13 cellular contexts compared by ENCODE assay signal in the genomic region with DNA sequence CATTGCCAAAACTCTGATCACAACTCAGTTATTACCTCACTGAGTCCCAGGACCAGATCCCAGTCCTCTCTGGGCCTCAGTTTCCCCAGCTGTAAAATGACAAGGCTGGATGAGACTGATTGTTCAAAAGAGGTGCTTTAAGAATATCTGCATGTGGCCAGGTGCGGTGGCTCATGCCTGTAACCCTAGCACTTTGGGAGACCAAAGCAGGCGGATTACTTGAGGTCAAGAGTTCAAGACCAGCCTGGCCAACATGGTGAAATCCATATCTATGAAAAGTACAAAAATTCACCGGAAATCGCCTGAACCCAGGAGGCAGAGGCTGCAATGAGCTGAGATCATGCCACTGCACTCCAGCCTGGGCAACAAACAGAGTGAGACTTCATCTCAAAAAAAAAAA. TPM values are rescaled to one million over a fixed set of nuclear protein-coding genes. Genes with fewer than 3 reads are reported as not detected.
A peak's percentile ranks its signal among the peaks of the same experiment; 100 is the strongest.
DNase-seq lines count a peak whose midpoint lies in the region; ATAC-seq and TF ChIP-seq lines count a peak whose summit lies in the region.
"Had no signal": no experiment of that assay in that cellular context is flagged by ENCODE, and none has a peak within 500 bp of the region (broad histone marks: within the 10 kb centered on the region; RNA-seq: fewer than 3 reads in every experiment).

No MANE protein-coding gene starts in this region.

- TF ChIP-seq POLR2A in vagina (IDR thresholded peaks at IDR 0.05) (no peak), testis (IDR thresholded peaks at IDR 0.05) (no peak)

- H3K4me1 ChIP-seq in mucosa of rectum (ENCODE audit: control insufficient read depth in 2 of 2, insufficient read depth in 2 of 2, low read length in 2 of 2) = no peaks in the 10 kb centered on the region
- peaks cover 36% of the 10 kb centered on the region for H3K4me1 ChIP-seq in vagina
- H3K4me1 ChIP-seq in testis = peaks cover 4% of the 10 kb centered on the region
- H3K4me1 ChIP-seq in mesendoderm (ENCODE audit: control insufficient read depth, low read depth, low read length) = no peaks in the 10 kb centered on the region
- H3K4me1 ChIP-seq: neural progenitor cell had no signal

- H4K5ac ChIP-seq in mesendoderm (ENCODE audit: low read length) = no peak overlapping the region

- DNase-seq in stimulated activated naive CD8-positive, alpha-beta T cell treated with anti-CD3 and anti-CD28 coated beads, Interleukin-15, Interleukin-2, amounts not matched to agents 100 U/mL and 50 U/mL, for 24 hours = no peak
- no peak for DNase-seq in activated naive CD8-positive, alpha-beta T cell treated with anti-CD3 and anti-CD28 coated beads, Interleukin-2, amount 50 U/mL, for 24 hours
- DNase-seq in vagina (ENCODE audit: extremely low spot score in 2 of 2) (no peak), GM10248 (ENCODE audit: extremely low spot score) (no peak), testis (no peak), mesendoderm (no peak)
- DNase-seq: activated gamma-delta T cell treated with Interleukin-2 at 50 U/mL for 16 hours, EL, NCI-H69 had no signal

- H3K27ac ChIP-seq in mucosa of rectum (ENCODE audit: low read depth in 2 of 2, low read length in 2 of 2) (peak overlapping the region; percentile 43 to 57), vagina (peak overlapping the region; percentile 7), testis (no peak overlapping the region), mesendoderm (ENCODE audit: low read depth, low read length) (no peak overlapping the region)
- H3K27ac ChIP-seq: neural progenitor cell had no signal

- H2BK120ac ChIP-seq in mesendoderm (ENCODE audit: low read depth, low read length) = no peak overlapping the region

- H3K9me3 ChIP-seq in mucosa of rectum (ENCODE audit: control insufficient read depth in 2 of 2, low read length in 2 of 2) (no peaks in the 10 kb centered on the region), vagina (no peaks in the 10 kb centered on the region), testis (no peaks in the 10 kb centered on the region)

- CTCF ChIA-PET in GM10248 (lab: Yijun Ruan, JAX) = interaction anchor here (1.2 to 17.3 kb wide), 9 partner anchors 8 to 136 kb away, joined by 3 to 155 read pairs (median 10); a partner anchor contains a TSS

- H3K4me1 Mint-ChIP-seq in stimulated activated naive CD8-positive, alpha-beta T cell treated with anti-CD3 and anti-CD28 coated beads, Interleukin-15, Interleukin-2, amounts not matched to agents 100 ng/mL and 50 ng/mL, for 24 hours (ENCODE audit: low read depth) = peaks cover 61% of the 10 kb centered on the region
- H3K4me1 Mint-ChIP-seq in activated naive CD8-positive, alpha-beta T cell treated with anti-CD3 and anti-CD28 coated beads, Interleukin-2, amount 50 U/mL, for 24 hours = peaks cover 40% of the 10 kb centered on the region
- H3K4me1 Mint-ChIP-seq: neural progenitor cell had no signal

- peak overlapping the region; percentile 18 for H3K4me3 Mint-ChIP-seq in stimulated activated naive CD8-positive, alpha-beta T cell treated with anti-CD3 and anti-CD28 coated beads, Interleukin-15, Interleukin-2, amounts not matched to agents 100 ng/mL and 50 ng/mL, for 24 hours
- H3K4me3 Mint-ChIP-seq in activated naive CD8-positive, alpha-beta T cell treated with anti-CD3 and anti-CD28 coated beads, Interleukin-2, amount 50 U/mL, for 24 hours = no peak overlapping the region
- H3K4me3 Mint-ChIP-seq: neural progenitor cell, WTC11 had no signal

- H3K27me3 ChIP-seq in mucosa of rectum (ENCODE audit: control insufficient read depth in 2 of 2, insufficient read depth in 2 of 2, low read length in 2 of 2) (no peaks in the 10 kb centered on the region), vagina (no peaks in the 10 kb centered on the region), testis (no peaks in the 10 kb centered on the region), mesendoderm (ENCODE audit: insufficient read depth, low read length, poor library complexity) (no peaks in the 10 kb centered on the region)
- H3K27me3 ChIP-seq: neural progenitor cell had no signal

- H3K36me3 ChIP-seq in mucosa of rectum (ENCODE audit: control insufficient read depth in 2 of 2, insufficient read depth in 2 of 2, low read length in 2 of 2) = peaks cover 14 to 16% of the 10 kb centered on the region in 2 donors
- H3K36me3 ChIP-seq in vagina = peaks cover 0 to 8% of the 10 kb centered on the region in 2 donors
- H3K36me3 ChIP-seq in testis (ENCODE audit: low read depth, missing control alignments) = no peaks in the 10 kb centered on the region
- H3K36me3 ChIP-seq in mesendoderm (ENCODE audit: control insufficient read depth, insufficient read depth, low read length) = no peaks in the 10 kb centered on the region
- H3K36me3 ChIP-seq: neural progenitor cell had no signal

- H2AK5ac ChIP-seq in mesendoderm (ENCODE audit: low read length) = no peak overlapping the region

- H3K79me2 ChIP-seq in mesendoderm (ENCODE audit: control insufficient read depth, insufficient read depth, low read length) = no peaks in the 10 kb centered on the region

- no peak overlapping the region for H3K4me2 ChIP-seq in mesendoderm (ENCODE audit: low read length)
- H3K4me2 ChIP-seq: neural progenitor cell had no signal

- H3K18ac ChIP-seq in mesendoderm (ENCODE audit: low read length) = no peak overlapping the region

- H3K27ac Mint-ChIP-seq in stimulated activated naive CD8-positive, alpha-beta T cell treated with anti-CD3 and anti-CD28 coated beads, Interleukin-15, Interleukin-2, amounts not matched to agents 100 ng/mL and 50 ng/mL, for 24 hours = peak overlapping the region; percentile 84
- H3K27ac Mint-ChIP-seq in activated naive CD8-positive, alpha-beta T cell treated with anti-CD3 and anti-CD28 coated beads, Interleukin-2, amount 50 U/mL, for 24 hours = peak overlapping the region; percentile 74
- H3K27ac Mint-ChIP-seq: neural progenitor cell, WTC11 had no signal

- 87 to 90% methylated on average over 4 of the region's 4 CpGs for WGBS in testis, 2 donors
- no CpG with 5 or more reads among the region's 4 CpGs for WGBS in mesendoderm (ENCODE audit: extremely low coverage, insufficient coverage, low lambda C conversion rate)

- no peaks in the 10 kb centered on the region for H3K79me1 ChIP-seq in mesendoderm (ENCODE audit: low read length)

- no peaks in the 10 kb centered on the region for H3K9me3 Mint-ChIP-seq in stimulated activated naive CD8-positive, alpha-beta T cell treated with anti-CD3 and anti-CD28 coated beads, Interleukin-15, Interleukin-2, amounts not matched to agents 100 ng/mL and 50 ng/mL, for 24 hours
- no peaks in the 10 kb centered on the region for H3K9me3 Mint-ChIP-seq in activated naive CD8-positive, alpha-beta T cell treated with anti-CD3 and anti-CD28 coated beads, Interleukin-2, amount 50 U/mL, for 24 hours
- H3K9me3 Mint-ChIP-seq: neural progenitor cell, WTC11 had no signal

- no peak overlapping the region for H3K4ac ChIP-seq in mesendoderm (ENCODE audit: low read depth, low read length)

- no peak overlapping the region for H4K8ac ChIP-seq in mesendoderm (ENCODE audit: low read depth, low read length)

- TF ChIP-seq CTCF in vagina (IDR thresholded peaks at IDR 0.05) (no peak), GM10248 (IDR thresholded peaks at IDR 0.05; ENCODE audit: control extremely low read depth, extremely low read depth, low read depth, missing control alignments) (no peak), testis (IDR thresholded peaks at IDR 0.05) (no peak)

- H3K56ac ChIP-seq in mesendoderm (ENCODE audit: low read length) = no peak overlapping the region

- H3K23ac ChIP-seq in mesendoderm (ENCODE audit: low read length) = no peak overlapping the region

- intact Hi-C loops in vagina (cut with DNase I) = no loop called here
- intact Hi-C loops in testis (cut with DNase I; ENCODE audit: low total_unique reads) = no loop called here

- H3K9ac ChIP-seq in mucosa of rectum (ENCODE audit: low read depth in 1 of 2, low read length in 2 of 2) (peak overlapping the region in 1 of 2 donors; percentile 38), mesendoderm (ENCODE audit: low read length) (no peak overlapping the region)
- H3K9ac ChIP-seq: neural progenitor cell had no signal

- H3K4me3 ChIP-seq in mucosa of rectum (ENCODE audit: low read length in 2 of 2) (no peak overlapping the region), vagina (no peak overlapping the region), testis (no peak overlapping the region), mesendoderm (ENCODE audit: low read length) (no peak overlapping the region)
- H3K4me3 ChIP-seq: neural progenitor cell had no signal

- H3K36me3 Mint-ChIP-seq in stimulated activated naive CD8-positive, alpha-beta T cell treated with anti-CD3 and anti-CD28 coated beads, Interleukin-15, Interleukin-2, amounts not matched to agents 100 ng/mL and 50 ng/mL, for 24 hours (ENCODE audit: low read depth) = peaks cover 41% of the 10 kb centered on the region
- peaks cover 16% of the 10 kb centered on the region for H3K36me3 Mint-ChIP-seq in activated naive CD8-positive, alpha-beta T cell treated with anti-CD3 and anti-CD28 coated beads, Interleukin-2, amount 50 U/mL, for 24 hours (ENCODE audit: low read depth)

- no peak overlapping the region for H2BK5ac ChIP-seq in mesendoderm (ENCODE audit: low read length)

- no peak overlapping the region for H2BK15ac ChIP-seq in mesendoderm (replicated peaks; ENCODE audit: low read depth)

- ATAC-seq in stimulated activated naive CD8-positive, alpha-beta T cell treated with anti-CD3 and anti-CD28 coated beads, Interleukin-15, Interleukin-2, amounts not matched to agents 100 U/mL and 50 U/mL, for 24 hours = no peak
- no peak for ATAC-seq in activated naive CD8-positive, alpha-beta T cell treated with anti-CD3 and anti-CD28 coated beads, Interleukin-2, amount 50 U/mL, for 24 hours
- ATAC-seq: WTC11 had no signal

- POLR2A ChIA-PET in GM10248 (lab: Yijun Ruan, JAX) = interaction anchor here (0.6 to 1.6 kb wide), 2 partner anchors 21 to 28 kb away, joined by 3 to 12 read pairs; a partner anchor contains a TSS

- H3K27me3 Mint-ChIP-seq in stimulated activated naive CD8-positive, alpha-beta T cell treated with anti-CD3 and anti-CD28 coated beads, Interleukin-15, Interleukin-2, amounts not matched to agents 100 ng/mL and 50 ng/mL, for 24 hours = no peaks in the 10 kb centered on the region
- H3K27me3 Mint-ChIP-seq in activated naive CD8-positive, alpha-beta T cell treated with anti-CD3 and anti-CD28 coated beads, Interleukin-2, amount 50 U/mL, for 24 hours = no peaks in the 10 kb centered on the region

RNA-seq across cellular contexts. Expression of a gene that starts 8.3 kb away (rescaled TPM):
- total RNA-seq in vagina (120 TPM), testis (100 to 1,000 TPM; 135 to 145 TPM)
- 115 TPM for polyA plus RNA-seq in testis (ENCODE audit: insufficient read depth, low read depth, low replicate concordance)
- polyA plus RNA-seq in mesendoderm (2013, experiment 1 of 2) = 143 TPM
- polyA plus RNA-seq in mesendoderm (2013, experiment 2 of 2) = 143 TPM

RNA-seq across cellular contexts. Expression of a gene that starts 21.6 kb away (rescaled TPM):
- total RNA-seq in vagina (97.0 TPM), testis (100 to 1,000 TPM; 112 TPM)
- polyA plus RNA-seq in testis (ENCODE audit: insufficient read depth, low read depth, low replicate concordance) = 115 TPM
- polyA plus RNA-seq in mesendoderm (2013, experiment 1 of 2) = 191 TPM
- 192 TPM for polyA plus RNA-seq in mesendoderm (2013, experiment 2 of 2)

Comparison
In these comparisons a context has a peak if more than half of its experiments do, and no peak if none do; other contexts are left out.
1. H3K27ac ChIP-seq: peak in mucosa of rectum (2 of 2) and vagina (single experiment); none in testis (0 of 2) and mesendoderm (single experiment).